Comparison of ENCODE assay signal across 7 cellular contexts in the genomic region with DNA sequence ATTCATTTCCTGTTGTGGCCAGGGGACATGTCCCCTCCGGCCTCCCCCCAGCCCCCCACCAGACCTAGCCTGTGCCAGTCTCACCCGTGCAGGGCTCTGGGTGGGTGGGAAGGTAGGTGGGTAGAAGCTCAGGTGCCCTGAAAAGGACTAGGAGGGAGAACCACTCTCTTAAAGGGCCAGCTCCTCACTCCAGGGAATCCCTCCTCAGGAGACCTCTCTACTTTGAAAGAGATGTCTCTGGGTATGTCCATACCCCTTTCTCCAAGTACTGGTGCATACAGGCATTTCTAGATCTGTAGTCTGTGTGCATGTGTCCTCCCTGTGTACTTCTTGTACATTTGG.
DNase-seq lines count a peak whose midpoint lies in the region; ATAC-seq lines count a peak whose summit lies in the region.

No MANE protein-coding gene starts in this region.

- peaks cover 42% of the 10 kb centered on the region for H3K27me3 Mint-ChIP-seq in activated naive CD8-positive, alpha-beta T cell treated with anti-CD3 and anti-CD28 coated beads, Interleukin-2, amount 10 ng/mL, durations not matched to agents 7 days and 5 days
- H3K27me3 Mint-ChIP-seq in stimulated activated naive CD8-positive, alpha-beta T cell treated with anti-CD3 and anti-CD28 coated beads, Interleukin-15, amount 100 ng/mL, for 72 hours: peaks cover 51% of the 10 kb centered on the region

- peak overlapping the region; percentile 10 for H3K4me3 Mint-ChIP-seq in activated naive CD8-positive, alpha-beta T cell treated with anti-CD3 and anti-CD28 coated beads, Interleukin-2, amount 10 ng/mL, durations not matched to agents 7 days and 5 days
- H3K4me3 Mint-ChIP-seq in stimulated activated naive CD8-positive, alpha-beta T cell treated with anti-CD3 and anti-CD28 coated beads, Interleukin-15, amount 100 ng/mL, for 72 hours: peak overlapping the region; percentile 1 to 94

- H3K9ac ChIP-seq in HUES48 (ENCODE audit: low read depth, low read length): no peak overlapping the region
- no peak overlapping the region for H3K9ac ChIP-seq in iPS-18a (ENCODE audit: low read length)

- no peaks in the 10 kb centered on the region for H3K36me3 ChIP-seq in HUES48 (ENCODE audit: control insufficient read depth, insufficient read depth, low read length)
- no peaks in the 10 kb centered on the region for H3K36me3 ChIP-seq in iPS-18a (ENCODE audit: control insufficient read depth, low read depth, low read length)

- no peak overlapping the region for H3K27ac Mint-ChIP-seq in activated naive CD8-positive, alpha-beta T cell treated with anti-CD3 and anti-CD28 coated beads, Interleukin-2, amount 10 ng/mL, durations not matched to agents 7 days and 5 days
- H3K27ac Mint-ChIP-seq in stimulated activated naive CD8-positive, alpha-beta T cell treated with anti-CD3 and anti-CD28 coated beads, Interleukin-15, amount 100 ng/mL, for 72 hours: no peak overlapping the region

- H3K4me1 ChIP-seq in HUES48 (ENCODE audit: control insufficient read depth, insufficient read depth, low read length) (peaks cover 30% of the 10 kb centered on the region), iPS-18a (ENCODE audit: control insufficient read depth, low read depth, low read length) (peaks cover 28% of the 10 kb centered on the region)

- DNase-seq in activated naive CD8-positive, alpha-beta T cell treated with anti-CD3 and anti-CD28 coated beads, Interleukin-2, amount 10 ng/mL, durations not matched to agents 7 days and 5 days: no peak
- no peak for DNase-seq in stimulated activated naive CD8-positive, alpha-beta T cell treated with anti-CD3 and anti-CD28 coated beads, Interleukin-15, amount 100 ng/mL, for 72 hours
- DNase-seq in NCI-H187 (lab: John Stamatoyannopoulos, UW) (no peak), retina (no peak), EL (no peak)

- no peak for ATAC-seq in activated naive CD8-positive, alpha-beta T cell treated with anti-CD3 and anti-CD28 coated beads, Interleukin-2, amount 10 ng/mL, durations not matched to agents 7 days and 5 days (ENCODE audit: low read depth)
- peak; percentile 40 for ATAC-seq in stimulated activated naive CD8-positive, alpha-beta T cell treated with anti-CD3 and anti-CD28 coated beads, Interleukin-15, amount 100 ng/mL, for 72 hours

- H3K4me3 ChIP-seq in HUES48 (ENCODE audit: low read depth, low read length) (peak overlapping the region; percentile 55; the same call in 1 of the 2 replicates), iPS-18a (ENCODE audit: low read length) (peak overlapping the region; percentile 58)

- peaks cover 68% of the 10 kb centered on the region for H3K27me3 ChIP-seq in HUES48 (ENCODE audit: control insufficient read depth, insufficient read depth, low read length)
- peaks cover 73% of the 10 kb centered on the region for H3K27me3 ChIP-seq in iPS-18a (ENCODE audit: control insufficient read depth, insufficient read depth, low read length)

- peaks cover 3% of the 10 kb centered on the region for H3K36me3 Mint-ChIP-seq in activated naive CD8-positive, alpha-beta T cell treated with anti-CD3 and anti-CD28 coated beads, Interleukin-2, amount 10 ng/mL, durations not matched to agents 7 days and 5 days

- no peaks in the 10 kb centered on the region for H3K9me3 ChIP-seq in HUES48 (ENCODE audit: control insufficient read depth, insufficient read depth, low read length)
- H3K9me3 ChIP-seq in iPS-18a (ENCODE audit: control insufficient read depth, low read depth, low read length): no peaks in the 10 kb centered on the region

- no peaks in the 10 kb centered on the region for H3K9me3 Mint-ChIP-seq in activated naive CD8-positive, alpha-beta T cell treated with anti-CD3 and anti-CD28 coated beads, Interleukin-2, amount 10 ng/mL, durations not matched to agents 7 days and 5 days
- no peaks in the 10 kb centered on the region for H3K9me3 Mint-ChIP-seq in stimulated activated naive CD8-positive, alpha-beta T cell treated with anti-CD3 and anti-CD28 coated beads, Interleukin-15, amount 100 ng/mL, for 72 hours

- peaks cover 26% of the 10 kb centered on the region for H3K4me1 Mint-ChIP-seq in activated naive CD8-positive, alpha-beta T cell treated with anti-CD3 and anti-CD28 coated beads, Interleukin-2, amount 10 ng/mL, durations not matched to agents 7 days and 5 days
- H3K4me1 Mint-ChIP-seq in stimulated activated naive CD8-positive, alpha-beta T cell treated with anti-CD3 and anti-CD28 coated beads, Interleukin-15, amount 100 ng/mL, for 72 hours: peaks cover 25% of the 10 kb centered on the region

- POLR2A ChIA-PET in activated naive CD8-positive, alpha-beta T cell treated with anti-CD3 and anti-CD28 coated beads, Interleukin-2, amount 10 ng/mL, durations not matched to agents 7 days and 5 days (lab: Charles Lee): interaction anchor here (0.6 kb wide), 1 partner anchor 429 kb away, joined by 4 read pairs; no protein-coding TSS in a partner anchor

- H3K27ac ChIP-seq in HUES48 (ENCODE audit: low read depth, low read length): no peak overlapping the region
- no peak overlapping the region for H3K27ac ChIP-seq in iPS-18a (ENCODE audit: low read length)
